In genomic region chr7:48006866-48007265, GRCh38 we compare ENCODE assay signal across 11 cellular contexts. TPM values are rescaled to one million over a fixed set of nuclear protein-coding genes. Genes with fewer than 3 reads are reported as not detected.
"Had no signal": no experiment of that assay in that cellular context is flagged by ENCODE, and none has a peak within 500 bp of the region (broad histone marks: within the 10 kb centered on the region; RNA-seq: fewer than 3 reads in every experiment).

No MANE protein-coding gene starts in this region.

- DNase-seq: GM23248, GOT3, H7, HFFc6, KG1 had no signal

- FAIRE-seq: HepG2, K562 had no signal

- H3K9ac ChIP-seq: GM23248 had no signal

- H3K4me3 ChIP-seq: GM23248, HAP-1, K562 had no signal

- ATAC-seq: HCT116, HepG2, K562 had no signal

- H3K36me3 ChIP-seq: HAP-1 had no signal

- H3K27ac Mint-ChIP-seq: HFFc6 had no signal

- H2AFZ ChIP-seq: GM23248 had no signal

- H3K9me3 ChIP-seq: HAP-1 had no signal

- H3K27ac ChIP-seq: GM23248, HL-60 had no signal

- H3K4me3 Mint-ChIP-seq: HFFc6 had no signal

RNA-seq across cellular contexts. Expression of gene SUN3, which starts 22.0 kb away (rescaled TPM):
- total RNA-seq: GM23248, H7, HepG2, HT1080, K562 had no signal
- polyA plus RNA-seq: GM23248, HepG2 had no signal

RNA-seq across cellular contexts. Expression of gene C7orf57, which starts 28.5 kb away (rescaled TPM):
- total RNA-seq: GM23248, HepG2, HT1080, K562 had no signal
- polyA plus RNA-seq: GM23248, HepG2, K562 had no signal

RNA-seq across cellular contexts. Expression of gene PKD1L1, which starts 58.6 kb away (rescaled TPM):
- total RNA-seq: HepG2 had no signal
